33 cellular contexts compared by ENCODE assay signal in the genomic region with DNA sequence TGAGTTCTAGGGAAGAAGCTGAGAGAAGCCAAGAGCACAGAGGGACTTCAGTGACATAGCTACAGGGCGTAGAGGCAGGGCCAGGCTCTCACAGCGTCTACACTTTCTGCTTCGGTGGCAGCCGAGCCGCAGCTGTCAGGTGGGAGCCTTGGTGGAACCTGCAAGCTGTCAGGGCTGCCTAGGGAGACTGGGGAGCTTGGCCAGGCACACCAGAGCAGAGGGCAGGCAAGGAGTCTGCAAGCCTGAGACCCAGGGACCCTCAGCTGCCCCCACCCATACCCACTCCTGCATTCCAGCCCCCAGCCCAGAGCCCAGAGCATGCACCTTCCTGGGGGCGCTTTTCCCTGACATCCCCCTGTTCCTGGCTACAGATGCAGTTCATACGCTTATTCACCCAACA. TPM values are rescaled to one million over a fixed set of nuclear protein-coding genes. Genes with fewer than 3 reads are reported as not detected.
"Had no signal": no experiment of that assay in that cellular context is flagged by ENCODE, and none has a peak within 500 bp of the region (broad histone marks: within the 10 kb centered on the region; RNA-seq: fewer than 3 reads in every experiment).

No MANE protein-coding gene starts in this region.

- H3K27me3 ChIP-seq: heart left ventricle, pancreas, right atrium auricular region, tibial artery had no signal

- H3K27ac ChIP-seq: heart left ventricle, pancreas, right atrium auricular region, skin epidermis, suprapubic skin, tibial artery had no signal

- H3K36me3 ChIP-seq: heart left ventricle, pancreas, right atrium auricular region, suprapubic skin, tibial artery had no signal

- H3K36me3 Mint-ChIP-seq: natural killer cell treated with Interleukin-12 subunit alpha and Interleukin-12 subunit beta and Interleukin-15 and Interleukin-18, amount 100 ng/mL, for 72 hours; stimulated activated memory B cell treated with anti-CD40 and anti-IgM and Interleukin-4, amounts not matched to agents 10 μg/mL and 1 μg/mL and 100 μg/mL, for 72 hours had no signal

- H3K9me3 ChIP-seq: heart left ventricle, mucosa of descending colon, pancreas, right atrium auricular region, suprapubic skin, tibial artery had no signal

- H3K4me1 ChIP-seq: tibial artery had no signal

- H3K4me3 ChIP-seq: heart left ventricle, lung, mucosa of descending colon, pancreas, right atrium auricular region, skin epidermis, suprapubic skin, tibial artery had no signal

- DNase-seq: activated CD4-positive, alpha-beta T cell treated with anti-CD3 and anti-CD28 coated beads for 4 hours; activated CD4-positive, alpha-beta T cell treated with anti-CD3 and anti-CD28 coated beads, Interleukin-2, amount 50 U/mL, for 4 hours; activated gamma-delta T cell treated with Interleukin-2 at 50 U/mL for 16 hours; activated naive CD4-positive, alpha-beta T cell treated with anti-CD3 and anti-CD28 coated beads, Interleukin-2, amount 50 U/mL, for 16 hours; activated T-cell treated with anti-CD3 and anti-CD28 coated beads, Interleukin-2, amount 50 U/mL, for 1 hour; amniotic stem cell; caudate nucleus; hypothalamus; kidney glomerular epithelial cell; mesendoderm; stimulated activated CD4-positive, alpha-beta T cell treated with anti-CD3 and anti-CD28 coated beads, Interleukin-1b, Interleukin-23, amount 100 ng/mL, for 48 hours; stimulated activated CD4-positive, alpha-beta T cell treated with anti-CD3 and anti-CD28 coated beads, Interleukin-4, amount 100 ng/mL, for 4 hours; stimulated activated CD8-positive, alpha-beta memory T cell treated with anti-CD3 and anti-CD28 coated beads, Interleukin-4, amount 100 ng/mL, for 48 hours had no signal

- H3K4me3 Mint-ChIP-seq: activated T-helper 1 cell treated with anti-CD3 and anti-CD28 coated beads, Interleukin-12 subunit alpha, Interleukin-12 subunit beta, Interleukin-2, Interleukin-4 antibody, amounts not matched to agents 30 ng/mL and 10 ng/mL and 1 ng/mL, durations not matched to agents 14 hours and 24 hours and 36 hours; natural killer cell treated with Interleukin-12 subunit alpha and Interleukin-12 subunit beta and Interleukin-15 and Interleukin-18, amount 100 ng/mL, for 72 hours; stimulated activated memory B cell treated with anti-CD40 and anti-IgM and Interleukin-4, amounts not matched to agents 10 μg/mL and 1 μg/mL and 100 μg/mL, for 72 hours had no signal

- H3K4me1 Mint-ChIP-seq: stimulated activated memory B cell treated with anti-CD40 and anti-IgM and Interleukin-4, amounts not matched to agents 10 μg/mL and 1 μg/mL and 100 μg/mL, for 72 hours had no signal

- H3K9me3 Mint-ChIP-seq: activated T-helper 1 cell treated with anti-CD3 and anti-CD28 coated beads, Interleukin-12 subunit alpha, Interleukin-12 subunit beta, Interleukin-2, Interleukin-4 antibody, amounts not matched to agents 30 ng/mL and 10 ng/mL and 1 ng/mL, durations not matched to agents 14 hours and 24 hours and 36 hours; natural killer cell treated with Interleukin-12 subunit alpha and Interleukin-12 subunit beta and Interleukin-15 and Interleukin-18, amount 100 ng/mL, for 72 hours; stimulated activated memory B cell treated with anti-CD40 and anti-IgM and Interleukin-4, amounts not matched to agents 10 μg/mL and 1 μg/mL and 100 μg/mL, for 72 hours had no signal

- H3K27ac Mint-ChIP-seq: activated T-helper 1 cell treated with anti-CD3 and anti-CD28 coated beads, Interleukin-12 subunit alpha, Interleukin-12 subunit beta, Interleukin-2, Interleukin-4 antibody, amounts not matched to agents 30 ng/mL and 10 ng/mL and 1 ng/mL, durations not matched to agents 14 hours and 24 hours and 36 hours; natural killer cell treated with Interleukin-12 subunit alpha and Interleukin-12 subunit beta and Interleukin-15 and Interleukin-18, amount 100 ng/mL, for 72 hours; stimulated activated memory B cell treated with anti-CD40 and anti-IgM and Interleukin-4, amounts not matched to agents 10 μg/mL and 1 μg/mL and 100 μg/mL, for 72 hours had no signal

- FAIRE-seq: endothelial cell of umbilical vein, pancreas had no signal

- ATAC-seq: heart left ventricle; left lobe of liver; mucosa of descending colon; natural killer cell treated with Interleukin-12 subunit alpha and Interleukin-12 subunit beta and Interleukin-15 and Interleukin-18, amount 100 ng/mL, for 72 hours; pancreas; stimulated activated memory B cell treated with anti-CD40 and anti-IgM and Interleukin-4, amounts not matched to agents 10 μg/mL and 1 μg/mL and 100 μg/mL, for 72 hours had no signal

RNA-seq across cellular contexts. Expression of gene KLF15, which starts 13.4 kb away (rescaled TPM):
- total RNA-seq: T-helper 1 cell treated with Interleukin-12 subunit alpha and Interleukin-12 subunit beta and Interleukin-4 antibody, amounts not matched to agents 30 ng/mL and 1 ng/mL, for 36 hours had no signal

RNA-seq across cellular contexts. Expression of gene CFAP100, which starts 24.1 kb away (rescaled TPM):
- total RNA-seq: activated T-helper 1 cell treated with anti-CD3 and anti-CD28 coated beads, Interleukin-12 subunit alpha, Interleukin-12 subunit beta, Interleukin-2, Interleukin-4 antibody, amounts not matched to agents 30 ng/mL and 10 ng/mL and 1 ng/mL, durations not matched to agents 14 hours and 24 hours and 36 hours; endothelial cell of umbilical vein; fibroblast of lung; fibroblast of villous mesenchyme; heart left ventricle; left lobe of liver; mucosa of descending colon; myocyte; natural killer cell treated with Interleukin-12 subunit alpha and Interleukin-12 subunit beta and Interleukin-15 and Interleukin-18, amount 100 ng/mL, for 72 hours; pancreas; pulmonary artery endothelial cell; right atrium auricular region; suprapubic skin; T-helper 1 cell treated with Interleukin-12 subunit alpha and Interleukin-12 subunit beta and Interleukin-4 antibody, amounts not matched to agents 30 ng/mL and 1 ng/mL, for 36 hours; ureter had no signal
- polyA plus RNA-seq: endothelial cell of umbilical vein, esophagus, fibroblast of lung, heart left ventricle, pancreas had no signal
